Comparison of ENCODE assay signal across 12 cellular contexts in genomic region chr3:46090161-46090591, GRCh38.
A peak's percentile ranks its signal among the peaks of the same experiment; 100 is the strongest.
DNase-seq lines count a peak whose midpoint lies in the region; ATAC-seq and TF ChIP-seq lines count a peak whose summit lies in the region.
"Had no signal": no experiment of that assay in that cellular context is flagged by ENCODE, and none has a peak within 500 bp of the region (broad histone marks: within the 10 kb centered on the region; RNA-seq: fewer than 3 reads in every experiment).

No MANE protein-coding gene starts in this region.

- H3K79me2 ChIP-seq in mesendoderm (ENCODE audit: control insufficient read depth, insufficient read depth, low read length) = no peaks in the 10 kb centered on the region

- no peak overlapping the region for H3K4me2 ChIP-seq in mesendoderm (ENCODE audit: low read length)

- no peak overlapping the region for H2BK120ac ChIP-seq in mesendoderm (ENCODE audit: low read depth, low read length)

- no peaks in the 10 kb centered on the region for H3K4me1 ChIP-seq in CD8-positive, alpha-beta T cell (ENCODE audit: insufficient read depth, low read length)
- no peaks in the 10 kb centered on the region for H3K4me1 ChIP-seq in mesendoderm (ENCODE audit: control insufficient read depth, low read depth, low read length)

- H3K9ac ChIP-seq in mesendoderm (ENCODE audit: low read length) = no peak overlapping the region

- H3K36me3 Mint-ChIP-seq in activated CD8-positive, alpha-beta T cell treated with anti-CD3 and anti-CD28 coated beads, Interleukin-2, amount 10 ng/mL, durations not matched to agents 7 days and 5 days (ENCODE audit: low read depth) = peaks cover 24% of the 10 kb centered on the region
- H3K36me3 Mint-ChIP-seq in natural killer cell treated with Interleukin-12 subunit alpha and Interleukin-12 subunit beta and Interleukin-15 and Interleukin-18, amount 100 ng/mL, for 72 hours = no peaks in the 10 kb centered on the region
- no peaks in the 10 kb centered on the region for H3K36me3 Mint-ChIP-seq in CD8-positive, alpha-beta T cell
- H3K36me3 Mint-ChIP-seq: immature natural killer cell had no signal

- H4K5ac ChIP-seq in mesendoderm (ENCODE audit: low read length) = no peak overlapping the region

- H3K4me3 Mint-ChIP-seq in activated CD8-positive, alpha-beta T cell treated with anti-CD3 and anti-CD28 coated beads, Interleukin-2, amount 10 ng/mL, durations not matched to agents 7 days and 5 days = no peak overlapping the region
- peak overlapping the region; percentile 66 for H3K4me3 Mint-ChIP-seq in natural killer cell treated with Interleukin-12 subunit alpha and Interleukin-12 subunit beta and Interleukin-15 and Interleukin-18, amount 100 ng/mL, for 72 hours
- no peak overlapping the region for H3K4me3 Mint-ChIP-seq in CD8-positive, alpha-beta T cell
- H3K4me3 Mint-ChIP-seq: immature natural killer cell; T-helper 1 cell treated with Interleukin-12 subunit alpha and Interleukin-12 subunit beta and Interleukin-4 antibody, amounts not matched to agents 30 μg/mL and 1 μg/mL, for 36 hours had no signal

- no peak for TF ChIP-seq CTCF in GM10248 (IDR thresholded peaks at IDR 0.05; ENCODE audit: control extremely low read depth, extremely low read depth, low read depth, missing control alignments)
- no peak for TF ChIP-seq CTCF in CD8-positive, alpha-beta T cell (IDR thresholded peaks at IDR 0.05)

- peaks cover 13% of the 10 kb centered on the region for H3K9me3 Mint-ChIP-seq in activated CD8-positive, alpha-beta T cell treated with anti-CD3 and anti-CD28 coated beads, Interleukin-2, amount 10 ng/mL, durations not matched to agents 7 days and 5 days (ENCODE audit: insufficient read depth)
- no peaks in the 10 kb centered on the region for H3K9me3 Mint-ChIP-seq in natural killer cell treated with Interleukin-12 subunit alpha and Interleukin-12 subunit beta and Interleukin-15 and Interleukin-18, amount 100 ng/mL, for 72 hours
- H3K9me3 Mint-ChIP-seq in CD8-positive, alpha-beta T cell = no peaks in the 10 kb centered on the region
- H3K9me3 Mint-ChIP-seq: T-helper 1 cell treated with Interleukin-12 subunit alpha and Interleukin-12 subunit beta and Interleukin-4 antibody, amounts not matched to agents 30 μg/mL and 1 μg/mL, for 36 hours had no signal

- peak overlapping the region; percentile 5 for H3K27ac Mint-ChIP-seq in activated CD8-positive, alpha-beta T cell treated with anti-CD3 and anti-CD28 coated beads, Interleukin-2, amount 10 ng/mL, durations not matched to agents 7 days and 5 days
- H3K27ac Mint-ChIP-seq in natural killer cell treated with Interleukin-12 subunit alpha and Interleukin-12 subunit beta and Interleukin-15 and Interleukin-18, amount 100 ng/mL, for 72 hours = peak overlapping the region; percentile 97 to 100
- no peak overlapping the region for H3K27ac Mint-ChIP-seq in CD8-positive, alpha-beta T cell
- H3K27ac Mint-ChIP-seq: immature natural killer cell had no signal

- H3K27ac ChIP-seq in CD8-positive, alpha-beta T cell (ENCODE audit: low read depth, low read length) = no peak overlapping the region
- H3K27ac ChIP-seq in mesendoderm (ENCODE audit: low read depth, low read length) = no peak overlapping the region

- no peak overlapping the region for H3K18ac ChIP-seq in mesendoderm (ENCODE audit: low read length)

- POLR2A ChIA-PET in GM10248 (lab: Yijun Ruan, JAX) = no interaction called here
- POLR2A ChIA-PET in activated CD8-positive, alpha-beta T cell treated with anti-CD3 and anti-CD28 coated beads, Interleukin-2, amount 10 ng/mL, durations not matched to agents 7 days and 5 days (lab: Charles Lee) = interaction anchor here (1.2 kb wide), 1 partner anchor 288 kb away, joined by 3 read pairs; no protein-coding TSS in a partner anchor
- POLR2A ChIA-PET in CD8-positive, alpha-beta T cell (lab: Charles Lee) = no interaction called here

- intact Hi-C loops in CD8-positive, alpha-beta T cell (cut with DNase I, micrococcal nuclease) = no loop called here

- H3K79me1 ChIP-seq in mesendoderm (ENCODE audit: low read length) = no peaks in the 10 kb centered on the region

- no peaks in the 10 kb centered on the region for H3K27me3 Mint-ChIP-seq in activated CD8-positive, alpha-beta T cell treated with anti-CD3 and anti-CD28 coated beads, Interleukin-2, amount 10 ng/mL, durations not matched to agents 7 days and 5 days (ENCODE audit: low read depth)
- no peaks in the 10 kb centered on the region for H3K27me3 Mint-ChIP-seq in natural killer cell treated with Interleukin-12 subunit alpha and Interleukin-12 subunit beta and Interleukin-15 and Interleukin-18, amount 100 ng/mL, for 72 hours
- H3K27me3 Mint-ChIP-seq in CD8-positive, alpha-beta T cell (ENCODE audit: low read depth) = no peaks in the 10 kb centered on the region

- H2AK5ac ChIP-seq in mesendoderm (ENCODE audit: low read length) = no peak overlapping the region

- H3K36me3 ChIP-seq in CD8-positive, alpha-beta T cell (ENCODE audit: insufficient read depth, low read length) = no peaks in the 10 kb centered on the region
- H3K36me3 ChIP-seq in mesendoderm (ENCODE audit: control insufficient read depth, insufficient read depth, low read length) = no peaks in the 10 kb centered on the region

- no peak overlapping the region for H2BK15ac ChIP-seq in mesendoderm (replicated peaks; ENCODE audit: low read depth)

- CTCF ChIA-PET in GM10248 (lab: Yijun Ruan, JAX) = interaction anchor here (1.4 to 17.6 kb wide), 8 partner anchors 11 to 328 kb away, joined by 3 to 377 read pairs (median 8); partner anchors contain the start of genes CCR1 and CXCR6
- CTCF ChIA-PET in activated CD8-positive, alpha-beta T cell treated with anti-CD3 and anti-CD28 coated beads, Interleukin-2, amount 10 ng/mL, durations not matched to agents 7 days and 5 days (lab: Charles Lee) = interaction anchor here (1.1 to 17.0 kb wide), 11 partner anchors 10 to 288 kb away, joined by 3 to 287 read pairs (median 6); partner anchors contain the start of genes CCR1 and CCR5
- CTCF ChIA-PET in CD8-positive, alpha-beta T cell (lab: Charles Lee) = interaction anchor here (1.0 to 6.3 kb wide), 6 partner anchors 12 to 288 kb away, joined by 3 to 61 read pairs (median 8); no protein-coding TSS in a partner anchor

- WGBS in mesendoderm (ENCODE audit: extremely low coverage, insufficient coverage, low lambda C conversion rate) = no CpG with 5 or more reads among the region's 4 CpGs

- H3K4ac ChIP-seq in mesendoderm (ENCODE audit: low read depth, low read length) = no peak overlapping the region

- H3K23ac ChIP-seq in mesendoderm (ENCODE audit: low read length) = no peak overlapping the region

- H3K27me3 ChIP-seq in CD8-positive, alpha-beta T cell (ENCODE audit: insufficient read depth, low read length) = no peaks in the 10 kb centered on the region
- H3K27me3 ChIP-seq in mesendoderm (ENCODE audit: insufficient read depth, low read length, poor library complexity) = no peaks in the 10 kb centered on the region

- peaks cover 82% of the 10 kb centered on the region for H3K4me1 Mint-ChIP-seq in activated CD8-positive, alpha-beta T cell treated with anti-CD3 and anti-CD28 coated beads, Interleukin-2, amount 10 ng/mL, durations not matched to agents 7 days and 5 days (ENCODE audit: low read depth)
- peaks cover 79 to 84% of the 10 kb centered on the region in 2 donors for H3K4me1 Mint-ChIP-seq in natural killer cell treated with Interleukin-12 subunit alpha and Interleukin-12 subunit beta and Interleukin-15 and Interleukin-18, amount 100 ng/mL, for 72 hours (ENCODE audit: low read depth in 2 of 2)
- peaks cover 15% of the 10 kb centered on the region for H3K4me1 Mint-ChIP-seq in CD8-positive, alpha-beta T cell (ENCODE audit: low read depth)

- H4K8ac ChIP-seq in mesendoderm (ENCODE audit: low read depth, low read length) = no peak overlapping the region

- no peaks in the 10 kb centered on the region for H3K9me3 ChIP-seq in CD8-positive, alpha-beta T cell (ENCODE audit: low read length)

- ATAC-seq in HG02571 (IDR thresholded peaks at IDR 0.05; ENCODE audit: unreplicated experiment) (peak; percentile 40), GM21515 (IDR thresholded peaks at IDR 0.05; ENCODE audit: unreplicated experiment) (no peak)
- no peak for ATAC-seq in activated CD8-positive, alpha-beta T cell treated with anti-CD3 and anti-CD28 coated beads, Interleukin-2, amount 10 ng/mL, durations not matched to agents 7 days and 5 days
- ATAC-seq in natural killer cell treated with Interleukin-12 subunit alpha and Interleukin-12 subunit beta and Interleukin-15 and Interleukin-18, amount 100 ng/mL, for 72 hours = peak; percentile 81 to 87
- no peak for ATAC-seq in CD8-positive, alpha-beta T cell

- DNase-seq in GM10248 (ENCODE audit: extremely low spot score) (peak; percentile 42), globus pallidus (ENCODE audit: low spot score) (no peak), mesendoderm (no peak)
- no peak for DNase-seq in activated CD8-positive, alpha-beta T cell treated with anti-CD3 and anti-CD28 coated beads, Interleukin-2, amount 10 ng/mL, durations not matched to agents 7 days and 5 days
- DNase-seq in natural killer cell treated with Interleukin-12 subunit alpha and Interleukin-12 subunit beta and Interleukin-15 and Interleukin-18, amount 100 ng/mL, for 72 hours (ENCODE audit: low spot score) = peak; percentile 66
- no peak for DNase-seq in CD8-positive, alpha-beta T cell
- DNase-seq: immature natural killer cell, NCI-H2227 treated with DMSO at 0.1 percent for 48 hours, occipital lobe had no signal

- H2BK5ac ChIP-seq in mesendoderm (ENCODE audit: low read length) = no peak overlapping the region

- H3K4me3 ChIP-seq in CD8-positive, alpha-beta T cell (ENCODE audit: low read depth, low read length) = no peak overlapping the region
- no peak overlapping the region for H3K4me3 ChIP-seq in mesendoderm (ENCODE audit: low read length)

- H3K56ac ChIP-seq in mesendoderm (ENCODE audit: low read length) = no peak overlapping the region

Comparison
In these comparisons a context has a peak if more than half of its experiments do, and no peak if none do; other contexts are left out.
1. DNase-seq: peak in GM10248 (single experiment) and natural killer cell treated with Interleukin-12 subunit alpha and Interleukin-12 subunit beta and Interleukin-15 and Interleukin-18, amount 100 ng/mL, for 72 hours (single experiment); none in activated CD8-positive, alpha-beta T cell treated with anti-CD3 and anti-CD28 coated beads, Interleukin-2, amount 10 ng/mL, durations not matched to agents 7 days and 5 days (single experiment), globus pallidus (single experiment), CD8-positive, alpha-beta T cell (0 of 7) and mesendoderm (single experiment).
2. ATAC-seq: peak in HG02571 (single experiment) and natural killer cell treated with Interleukin-12 subunit alpha and Interleukin-12 subunit beta and Interleukin-15 and Interleukin-18, amount 100 ng/mL, for 72 hours (2 of 2); none in activated CD8-positive, alpha-beta T cell treated with anti-CD3 and anti-CD28 coated beads, Interleukin-2, amount 10 ng/mL, durations not matched to agents 7 days and 5 days (single experiment), GM21515 (single experiment) and CD8-positive, alpha-beta T cell (single experiment).